Comparison of ENCODE assay signal across 8 cellular contexts in the genomic region with DNA sequence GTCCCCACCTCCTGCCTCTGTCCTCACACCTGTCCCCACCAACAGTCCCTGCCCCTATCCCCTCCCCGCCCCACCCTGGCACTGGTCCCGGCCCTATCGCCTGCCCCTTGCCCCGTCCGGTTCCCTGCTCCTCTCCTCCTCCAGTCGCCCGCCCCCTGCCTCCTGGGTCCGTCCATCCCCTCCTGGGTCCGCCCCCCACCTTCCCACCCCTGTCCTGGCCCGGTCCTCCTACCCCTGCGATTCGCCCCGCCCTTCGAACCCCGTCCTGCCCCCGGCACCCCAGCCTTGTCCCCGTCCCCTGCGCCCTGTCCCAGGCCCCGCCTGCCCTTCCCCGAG. TPM values are rescaled to one million over a fixed set of nuclear protein-coding genes. Genes with fewer than 3 reads are reported as not detected.
DNase-seq lines count a peak whose midpoint lies in the region; ATAC-seq, FAIRE-seq and TF ChIP-seq lines count a peak whose summit lies in the region.

No MANE protein-coding gene starts in this region.

- H3K9me3 Mint-ChIP-seq in CD14-positive monocyte: peaks cover 0 to 8% (median under 1%) of the 10 kb centered on the region in 7 donors
- H3K9me3 Mint-ChIP-seq in nephron progenitor cell: peaks cover 38% of the 10 kb centered on the region

- no peak for TF ChIP-seq CTCF in CD14-positive monocyte (IDR thresholded peaks at IDR 0.05)
- no peak for TF ChIP-seq CTCF in MM.1S (IDR thresholded peaks at IDR 0.05; ENCODE audit: low read length)
- TF ChIP-seq CTCF in endothelial cell of umbilical vein (IDR thresholded peaks at IDR 0.05; ENCODE audit: extremely low read depth in 1 of 2, insufficient read depth in 1 of 2, low read depth in 1 of 2, low read length in 2 of 2): no peak
- no peak for TF ChIP-seq CTCF in nephron progenitor cell (IDR thresholded peaks at IDR 0.05)
- no peak for TF ChIP-seq CTCF in D721Med (IDR thresholded peaks at IDR 0.05; ENCODE audit: insufficient read depth, missing control alignments)

- no peaks in the 10 kb centered on the region for H3F3A ChIP-seq in MM.1S (ENCODE audit: insufficient read depth, low read length)

- dilution Hi-C loops in endothelial cell of umbilical vein (cut with MboI; ENCODE audit: extremely low pct_ligation_motif_present, low sequenced_read_pairs): no loop called here

- no peak for TF ChIP-seq POLR2A in endothelial cell of umbilical vein (IDR thresholded peaks at IDR 0.05; ENCODE audit: low read depth, low read length)

- no peaks in the 10 kb centered on the region for H4K20me1 ChIP-seq in MM.1S (ENCODE audit: insufficient read depth, low read length)
- H4K20me1 ChIP-seq in endothelial cell of umbilical vein (replicated peaks; ENCODE audit: control insufficient read depth, extremely low read depth, insufficient read depth, low read length): no peaks in the 10 kb centered on the region

- peak overlapping the region; percentile 95 for H3K9ac ChIP-seq in MM.1S (ENCODE audit: low read length)
- peak overlapping the region; percentile 51 for H3K9ac ChIP-seq in endothelial cell of umbilical vein (replicated peaks; ENCODE audit: extremely low read depth, insufficient read depth, low read length)

- H3K4me1 ChIP-seq in MM.1S (ENCODE audit: low read length) (peaks cover 7% of the 10 kb centered on the region; the same call in 1 of the 2 replicates), endothelial cell of umbilical vein (ENCODE audit: control insufficient read depth, extremely low read depth, insufficient read depth, low read length) (peaks cover 6% of the 10 kb centered on the region)

- H3K27ac Mint-ChIP-seq in CD14-positive monocyte (peak overlapping the region; percentile 30 to 92 (median 83)), nephron progenitor cell (no peak overlapping the region)

- POLR2A ChIA-PET in endothelial cell of umbilical vein (lab: Charles Lee): interaction anchor here (1.0 kb wide), 1 partner anchor 11 kb away, joined by 3 read pairs; no protein-coding TSS in a partner anchor

- peaks cover 26 to 32% of the 10 kb centered on the region in 2 donors for H3K36me3 Mint-ChIP-seq in CD14-positive monocyte
- H3K36me3 Mint-ChIP-seq in nephron progenitor cell (ENCODE audit: low read depth): peaks cover 39% of the 10 kb centered on the region

- H3K36me3 ChIP-seq in MM.1S (replicated peaks; ENCODE audit: insufficient read depth, low read length) (no peaks in the 10 kb centered on the region; the same call in 1 of the 2 replicates), endothelial cell of umbilical vein (ENCODE audit: control insufficient read depth in 2 of 2, extremely low read depth in 1 of 2, insufficient read depth in 2 of 2, low read length in 2 of 2) (peaks cover 8 to 21% of the 10 kb centered on the region in 2 experiments)

- peak overlapping the region; percentile 98 for H3K4me3 ChIP-seq in MM.1S (ENCODE audit: low read length)
- H3K4me3 ChIP-seq in endothelial cell of umbilical vein (replicated peaks in 1 of 3; ENCODE audit: insufficient read depth in 1 of 3, low read depth in 1 of 3, low read length in 3 of 3): peak overlapping the region; percentile 48 to 98 (median 54)

- CTCF ChIA-PET in endothelial cell of umbilical vein (lab: Charles Lee): interaction anchor here (0.9 kb wide), 1 partner anchor 21 kb away, joined by 3 read pairs; the partner anchor contains the start of gene TRAF2

- peaks cover 0 to 3% (median 0%) of the 10 kb centered on the region in 3 donors for H3K27me3 Mint-ChIP-seq in CD14-positive monocyte (ENCODE audit: low read depth in 3 of 3)
- H3K27me3 Mint-ChIP-seq in nephron progenitor cell (ENCODE audit: low read depth, poor library complexity): peaks cover 4% of the 10 kb centered on the region

- ATAC-seq in HG03039 (IDR thresholded peaks at IDR 0.05; ENCODE audit: unreplicated experiment): no peak
- no peak for ATAC-seq in HG03196 (IDR thresholded peaks at IDR 0.05; ENCODE audit: unreplicated experiment)

- H3K27me3 ChIP-seq in MM.1S (replicated peaks; ENCODE audit: insufficient read depth, low read length) (no peaks in the 10 kb centered on the region), endothelial cell of umbilical vein (ENCODE audit: control insufficient read depth in 2 of 2, insufficient read depth in 2 of 2, low read length in 2 of 2) (no peaks in the 10 kb centered on the region)

- intact Hi-C loops in CD14-positive monocyte (cut with micrococcal nuclease): loop anchor here (2.0 kb wide), 1 partner anchor 21 kb away; the partner anchor contains the start of gene TRAF2 (in 2 of the 2)
- intact Hi-C loops in endothelial cell of umbilical vein (cut with micrococcal nuclease): loop anchor here (1.0 to 5.0 kb wide), 3 partner anchors 16 to 72 kb away; partner anchors contain the start of gene PHPT1

- H3K79me2 ChIP-seq in MM.1S (ENCODE audit: low read length): peaks cover 36% of the 10 kb centered on the region
- peaks cover 24% of the 10 kb centered on the region for H3K79me2 ChIP-seq in endothelial cell of umbilical vein (ENCODE audit: control insufficient read depth, insufficient read depth, low read length)

- FAIRE-seq in endothelial cell of umbilical vein (lab: Jason Lieb, UNC) (no peak), D721Med (lab: Jason Lieb, UNC) (no peak)

- no peaks in the 10 kb centered on the region for H3K9me1 ChIP-seq in endothelial cell of umbilical vein (replicated peaks; ENCODE audit: control insufficient read depth, extremely low read depth, insufficient read depth, low read length)

- H3K27ac ChIP-seq in MM.1S (ENCODE audit: low read length) (peak overlapping the region; percentile 35; the same call in 1 of the 2 replicates), endothelial cell of umbilical vein (ENCODE audit: insufficient read depth, low read depth, low read length) (no peak overlapping the region)

- no peaks in the 10 kb centered on the region for H3K9me3 ChIP-seq in MM.1S (replicated peaks; ENCODE audit: insufficient read depth, low read length)
- H3K9me3 ChIP-seq in endothelial cell of umbilical vein (replicated peaks; ENCODE audit: control insufficient read depth, insufficient read depth, low read length): no peaks in the 10 kb centered on the region

- peak overlapping the region; percentile 92 for H3K4me2 ChIP-seq in MM.1S (ENCODE audit: low read depth, low read length)
- peak overlapping the region; percentile 76 for H3K4me2 ChIP-seq in endothelial cell of umbilical vein (ENCODE audit: insufficient read depth, low read length)

- H3K9me2 ChIP-seq in MM.1S (replicated peaks; ENCODE audit: insufficient read depth, low read length): no peaks in the 10 kb centered on the region

- BruUV-seq in endothelial cell of umbilical vein (replicated peaks; lab: Mats Ljungman, UMichigan): no TSS peak

- H3K4me1 Mint-ChIP-seq in CD14-positive monocyte (peaks cover 11% of the 10 kb centered on the region), nephron progenitor cell (peaks cover 6% of the 10 kb centered on the region)

- peak overlapping the region; percentile 79 to 83 for H3K4me3 Mint-ChIP-seq in CD14-positive monocyte
- H3K4me3 Mint-ChIP-seq in nephron progenitor cell: peak overlapping the region; percentile 83

- H2AFZ ChIP-seq in MM.1S (ENCODE audit: low read length): peak overlapping the region; percentile 72; the same call in 1 of the 2 replicates
- peak overlapping the region; percentile 50 for H2AFZ ChIP-seq in endothelial cell of umbilical vein (ENCODE audit: low read depth, low read length)

- DNase-seq in CD14-positive monocyte (ENCODE audit: low spot score) (no peak), MM.1S (no peak), endothelial cell of umbilical vein (ENCODE audit: low read depth, low spot score) (no peak), nephron progenitor cell (no peak), D721Med (ENCODE audit: insufficient read length, low spot score) (no peak), NCI-H82 (lab: John Stamatoyannopoulos, UW) (no peak)

RNA-seq across cellular contexts. Expression of gene EDF1, which starts 0.4 kb away (rescaled TPM):
- 100 to 1,000 TPM; 245 to 264 TPM for polyA plus RNA-seq in CD14-positive monocyte
- total RNA-seq in endothelial cell of umbilical vein: 356 and 388 TPM in 2 replicates
- 411 and 478 TPM in 2 replicates for polyA plus RNA-seq in endothelial cell of umbilical vein
- polyA plus RNA-seq in endothelial cell of umbilical vein (2011; cell fraction: cytosol; rRNA removed): 611 and 729 TPM in 2 replicates
- polyA plus RNA-seq in endothelial cell of umbilical vein (2011; cell fraction: nucleus; rRNA removed): 236 and 342 TPM in 2 replicates
- polyA plus RNA-seq in endothelial cell of umbilical vein (2012): 409 and 538 TPM in 2 replicates
- 110 and 111 TPM in 2 replicates for polyA minus RNA-seq in endothelial cell of umbilical vein
- 153 TPM for polyA minus RNA-seq in endothelial cell of umbilical vein (2011; cell fraction: cytosol; rRNA and poly(A)+ RNA removed)
- polyA minus RNA-seq in endothelial cell of umbilical vein (2011; cell fraction: nucleus; rRNA and poly(A)+ RNA removed): 25.3 and 64.1 TPM in 2 replicates

RNA-seq across cellular contexts. Expression of gene MAMDC4, which starts 13.6 kb away (rescaled TPM):
- polyA plus RNA-seq in CD14-positive monocyte (under 1 TPM in 1 of 2 donors, not detected in 1; 0.07 TPM), endothelial cell of umbilical vein (3.6 and 4.7 TPM in 2 replicates)
- total RNA-seq in endothelial cell of umbilical vein: 7.2 and 7.7 TPM in 2 replicates
- 0.37 and 0.85 TPM in 2 replicates for polyA plus RNA-seq in endothelial cell of umbilical vein (2011; cell fraction: cytosol; rRNA removed)
- 28.9 and 32.4 TPM in 2 replicates for polyA plus RNA-seq in endothelial cell of umbilical vein (2011; cell fraction: nucleus; rRNA removed)
- 1.9 and 2.1 TPM in 2 replicates for polyA plus RNA-seq in endothelial cell of umbilical vein (2012)
- 0.70 and 1.4 TPM in 2 replicates for polyA minus RNA-seq in endothelial cell of umbilical vein
- 0.82 TPM for polyA minus RNA-seq in endothelial cell of umbilical vein (2011; cell fraction: cytosol; rRNA and poly(A)+ RNA removed)
- 2.6 and 4.9 TPM in 2 replicates for polyA minus RNA-seq in endothelial cell of umbilical vein (2011; cell fraction: nucleus; rRNA and poly(A)+ RNA removed)

RNA-seq across cellular contexts. Expression of gene PHPT1, which starts 16.5 kb away (rescaled TPM):
- polyA plus RNA-seq in CD14-positive monocyte: 100 to 1,000 TPM in 1 of 2 donors, 10 to 100 TPM in 1; 94.3 to 163 TPM
- 139 and 165 TPM in 2 replicates for total RNA-seq in endothelial cell of umbilical vein
- polyA plus RNA-seq in endothelial cell of umbilical vein: 319 and 376 TPM in 2 replicates
- 233 and 272 TPM in 2 replicates for polyA plus RNA-seq in endothelial cell of umbilical vein (2011; cell fraction: cytosol; rRNA removed)
- 126 and 144 TPM in 2 replicates for polyA plus RNA-seq in endothelial cell of umbilical vein (2011; cell fraction: nucleus; rRNA removed)
- 78.8 and 146 TPM in 2 replicates for polyA plus RNA-seq in endothelial cell of umbilical vein (2012)
- 24.8 and 32.3 TPM in 2 replicates for polyA minus RNA-seq in endothelial cell of umbilical vein
- polyA minus RNA-seq in endothelial cell of umbilical vein (2011; cell fraction: cytosol; rRNA and poly(A)+ RNA removed): 51.2 TPM
- 14.3 and 22.6 TPM in 2 replicates for polyA minus RNA-seq in endothelial cell of umbilical vein (2011; cell fraction: nucleus; rRNA and poly(A)+ RNA removed)

RNA-seq across cellular contexts. Expression of gene TRAF2, which starts 20.6 kb away (rescaled TPM):
- polyA plus RNA-seq in CD14-positive monocyte (1 to 10 TPM; 1.6 to 2.0 TPM), endothelial cell of umbilical vein (10.3 and 10.9 TPM in 2 replicates)
- total RNA-seq in endothelial cell of umbilical vein: 21.5 and 23.1 TPM in 2 replicates
- 10.7 and 13.1 TPM in 2 replicates for polyA plus RNA-seq in endothelial cell of umbilical vein (2011; cell fraction: cytosol; rRNA removed)
- 20.0 and 24.5 TPM in 2 replicates for polyA plus RNA-seq in endothelial cell of umbilical vein (2011; cell fraction: nucleus; rRNA removed)
- polyA plus RNA-seq in endothelial cell of umbilical vein (2012): 8.2 and 11.4 TPM in 2 replicates
- polyA minus RNA-seq in endothelial cell of umbilical vein: 8.7 and 10.9 TPM in 2 replicates
- 26.5 TPM for polyA minus RNA-seq in endothelial cell of umbilical vein (2011; cell fraction: cytosol; rRNA and poly(A)+ RNA removed)
- 7.7 and 9.3 TPM in 2 replicates for polyA minus RNA-seq in endothelial cell of umbilical vein (2011; cell fraction: nucleus; rRNA and poly(A)+ RNA removed)

RNA-seq across cellular contexts. Expression of gene AJM1, which starts 23.5 kb away (rescaled TPM):
- polyA plus RNA-seq in CD14-positive monocyte: under 1 TPM; 0.10 to 0.18 TPM
- total RNA-seq in endothelial cell of umbilical vein: 1.3 and 1.7 TPM in 2 replicates
- polyA plus RNA-seq in endothelial cell of umbilical vein: 0.30 and 0.32 TPM in 2 replicates
- polyA plus RNA-seq in endothelial cell of umbilical vein (2011; cell fraction: cytosol; rRNA removed): 0.06 and 0.20 TPM in 2 replicates
- polyA plus RNA-seq in endothelial cell of umbilical vein (2011; cell fraction: nucleus; rRNA removed): 2.4 and 3.0 TPM in 2 replicates
- 0.44 and 0.67 TPM in 2 replicates for polyA plus RNA-seq in endothelial cell of umbilical vein (2012)
- 0.12 and 0.17 TPM in 2 replicates for polyA minus RNA-seq in endothelial cell of umbilical vein
- 2.3 TPM for polyA minus RNA-seq in endothelial cell of umbilical vein (2011; cell fraction: cytosol; rRNA and poly(A)+ RNA removed)
- 0.29 and 0.67 TPM in 2 replicates for polyA minus RNA-seq in endothelial cell of umbilical vein (2011; cell fraction: nucleus; rRNA and poly(A)+ RNA removed)
